ENCODE assay signal across 12 cellular contexts in the genomic region with DNA sequence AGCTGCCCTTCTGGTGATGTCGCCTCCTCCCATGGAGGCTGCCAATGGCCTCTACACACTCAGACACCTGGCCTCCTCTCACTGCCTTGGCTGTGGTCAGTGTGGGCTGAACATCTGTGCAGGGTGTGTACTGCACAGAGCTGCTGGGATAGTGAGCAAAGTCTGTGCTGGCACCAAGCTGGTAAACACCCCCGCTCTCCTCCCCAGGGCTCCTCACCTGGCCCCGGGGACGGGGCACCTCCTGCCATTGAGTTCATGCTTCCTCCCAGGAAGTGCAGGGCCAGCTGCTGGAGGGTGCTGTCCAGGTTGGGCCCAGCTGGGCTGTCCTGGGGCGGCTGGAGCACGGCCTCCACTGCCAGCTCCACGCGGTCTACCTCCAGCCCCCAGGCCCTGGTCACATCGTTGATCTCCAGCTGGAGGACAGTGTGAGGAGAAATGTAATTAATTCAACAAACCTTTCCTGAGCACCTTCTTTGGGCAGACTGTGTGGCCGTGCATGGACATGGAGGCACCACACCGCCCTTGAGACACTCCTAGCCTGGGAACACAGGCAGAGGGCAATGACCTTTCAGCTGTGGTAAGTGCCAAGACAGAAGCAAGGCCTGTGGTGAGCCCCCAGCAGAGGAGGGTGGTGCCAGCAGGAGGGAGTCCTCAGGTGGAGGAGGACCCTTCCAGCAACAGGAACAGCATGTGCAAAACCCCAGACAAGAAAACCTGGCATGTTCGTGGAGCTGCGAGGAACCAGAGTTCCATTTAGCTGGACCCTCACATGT. TPM values are rescaled to one million over a fixed set of nuclear protein-coding genes. Genes with fewer than 3 reads are reported as not detected.
A peak's percentile ranks its signal among the peaks of the same experiment; 100 is the strongest.
DNase-seq lines count a peak whose midpoint lies in the region; ATAC-seq and TF ChIP-seq lines count a peak whose summit lies in the region.
"Had no signal": no experiment of that assay in that cellular context is flagged by ENCODE, and none has a peak within 500 bp of the region (broad histone marks: within the 10 kb centered on the region; RNA-seq: fewer than 3 reads in every experiment).

No MANE protein-coding gene starts in this region.

- H3K27me3 ChIP-seq in SK-N-SH (ENCODE audit: insufficient read depth) (no peaks in the 10 kb centered on the region), stomach (no peaks in the 10 kb centered on the region), brain microvascular endothelial cell (replicated peaks) (no peaks in the 10 kb centered on the region)

- TF ChIP-seq CTCF in SK-N-SH (IDR thresholded peaks at IDR 0.05) (no peak), fibroblast of the aortic adventitia (IDR thresholded peaks at IDR 0.05; ENCODE audit: insufficient read depth, low read length) (no peak), stomach (IDR thresholded peaks at IDR 0.05) (no peak), brain microvascular endothelial cell (IDR thresholded peaks at IDR 0.05; ENCODE audit: low read depth, low read length, missing control alignments) (no peak)

- H2AFZ ChIP-seq in SK-N-SH (ENCODE audit: low read depth): no peak overlapping the region

- in situ Hi-C loops in brain microvascular endothelial cell (cut with HindIII; ENCODE audit: low pct_ligation_motif_present, low sequenced_read_pairs): no loop called here

- no peak overlapping the region for H3K4me2 ChIP-seq in SK-N-SH
- H3K4me2 ChIP-seq: A549 had no signal

- no peak for TF ChIP-seq EP300 in SK-N-SH (IDR thresholded peaks at IDR 0.05; ENCODE audit: borderline replicate concordance in 1 of 2, low read depth in 1 of 2, low read length in 1 of 2)
- TF ChIP-seq EP300 in stomach (IDR thresholded peaks at IDR 0.05): no peak

- 95% methylated on average over 8 of the region's 13 CpGs for WGBS in SK-N-SH (ENCODE audit: low lambda C conversion rate)
- WGBS in stomach, 5 donors: 76 to 84% (median 78%) methylated on average over 5 to 13 of the region's 13 CpGs

- H3K79me2 ChIP-seq in SK-N-SH (ENCODE audit: insufficient read depth): no peaks in the 10 kb centered on the region

- H4K20me1 ChIP-seq in SK-N-SH (ENCODE audit: insufficient read depth): no peaks in the 10 kb centered on the region

- no peaks in the 10 kb centered on the region for H3K9me2 ChIP-seq in SK-N-SH

- H3F3A ChIP-seq in SK-N-SH (replicated peaks; ENCODE audit: insufficient read depth): peaks cover 33% of the 10 kb centered on the region

- POLR2A ChIA-PET in SK-N-SH (lab: Yijun Ruan, JAX): no interaction called here

- H3K4me1 ChIP-seq in SK-N-SH (ENCODE audit: control insufficient read depth in 1 of 2, insufficient read depth in 2 of 2, low read depth in 1 of 2, low read length in 1 of 2) (peaks cover 41 to 55% of the 10 kb centered on the region in 2 experiments; a peak in 3 of 4 replicates), stomach (peaks cover 66 to 95% (median 70%) of the 10 kb centered on the region in 4 donors)

- H3K27ac ChIP-seq in SK-N-SH (ENCODE audit: low read depth in 2 of 2, low read length in 1 of 2): no peak overlapping the region; a peak in 1 of 4 replicates
- H3K27ac ChIP-seq in stomach: peak overlapping the region in 4 of 5 donors; percentile 75 to 96 (median 88)
- no peak overlapping the region for H3K27ac ChIP-seq in brain microvascular endothelial cell
- H3K27ac ChIP-seq: A549 had no signal

- H3K36me3 ChIP-seq in SK-N-SH (replicated peaks in 1 of 2; ENCODE audit: control insufficient read depth in 1 of 2, insufficient read depth in 2 of 2, low read length in 1 of 2) (no peaks in the 10 kb centered on the region), stomach (peaks cover 0 to 38% (median 14%) of the 10 kb centered on the region in 4 donors), brain microvascular endothelial cell (replicated peaks) (no peaks in the 10 kb centered on the region)

- no peak overlapping the region for H3K4me3 ChIP-seq in SK-N-SH (ENCODE audit: low read depth in 2 of 2, low read length in 1 of 2)
- no peak overlapping the region for H3K4me3 ChIP-seq in fibroblast of the aortic adventitia (ENCODE audit: low read depth, low read length)
- no peak overlapping the region for H3K4me3 ChIP-seq in stomach
- H3K4me3 ChIP-seq in brain microvascular endothelial cell (ENCODE audit: low read depth, low read length): no peak overlapping the region
- H3K4me3 ChIP-seq: A549 had no signal

- DNase-seq in SK-N-SH: no peak
- DNase-seq in RPMI8226: peak; percentile 98
- DNase-seq in fibroblast of the aortic adventitia (ENCODE audit: low read depth): peak; percentile 55
- DNase-seq in stomach: no peak
- no peak for DNase-seq in NCI-H1694 treated with DMSO at 0.1 percent for 48 hours (lab: John Stamatoyannopoulos, UW)
- DNase-seq in brain microvascular endothelial cell: no peak
- DNase-seq in NCI-H2171 (lab: John Stamatoyannopoulos, UW): no peak
- DNase-seq: activated effector memory CD4-positive, alpha-beta T cell treated with anti-CD3 and anti-CD28 coated beads, Interleukin-2, amount 50 U/mL, for 16 hours; islet precursor cell; NCI-H748 treated with DMSO at 0.1 percent for 48 hours had no signal

- ATAC-seq in SK-N-SH treated with all-trans-retinoic acid at 6 μM for 48 hours: no peak
- ATAC-seq: A549 had no signal

- no peak for TF ChIP-seq RAD21 in SK-N-SH (IDR thresholded peaks at IDR 0.05; ENCODE audit: low read length)

- no peak overlapping the region for H3K9ac ChIP-seq in SK-N-SH

- CTCF ChIA-PET in SK-N-SH (lab: Yijun Ruan, JAX): interaction anchor here (0.9 to 4.2 kb wide), 8 partner anchors 10 to 745 kb away, joined by 3 to 21 read pairs (median 4); no protein-coding TSS in a partner anchor

- H3K9me3 ChIP-seq in SK-N-SH (no peaks in the 10 kb centered on the region), stomach (no peaks in the 10 kb centered on the region)
- H3K9me3 ChIP-seq: A549 had no signal

- TF ChIP-seq POLR2A in stomach (IDR thresholded peaks at IDR 0.05): no peak

- intact Hi-C loops in stomach (cut with DNase I; ENCODE audit: low total_unique reads): no loop called here

TF ChIP-seq in SK-N-SH, 30 proteins besides CTCF, POLR2A, EP300 and RAD21:
- peak; percentile 68 for TF ChIP-seq TCF12 (IDR thresholded peaks at IDR 0.05)
- no peak for TF ChIP-seq FOXJ3 (CRISPR knock-in tag; IDR thresholded peaks at IDR 0.05)

TF ChIP-seq in SK-N-SH treated with all-trans-retinoic acid at 6 μM for 48 hours, 23 proteins besides CTCF, POLR2A, EP300 and RAD21 (continues in another document):
- TF ChIP-seq, protein P1, sequence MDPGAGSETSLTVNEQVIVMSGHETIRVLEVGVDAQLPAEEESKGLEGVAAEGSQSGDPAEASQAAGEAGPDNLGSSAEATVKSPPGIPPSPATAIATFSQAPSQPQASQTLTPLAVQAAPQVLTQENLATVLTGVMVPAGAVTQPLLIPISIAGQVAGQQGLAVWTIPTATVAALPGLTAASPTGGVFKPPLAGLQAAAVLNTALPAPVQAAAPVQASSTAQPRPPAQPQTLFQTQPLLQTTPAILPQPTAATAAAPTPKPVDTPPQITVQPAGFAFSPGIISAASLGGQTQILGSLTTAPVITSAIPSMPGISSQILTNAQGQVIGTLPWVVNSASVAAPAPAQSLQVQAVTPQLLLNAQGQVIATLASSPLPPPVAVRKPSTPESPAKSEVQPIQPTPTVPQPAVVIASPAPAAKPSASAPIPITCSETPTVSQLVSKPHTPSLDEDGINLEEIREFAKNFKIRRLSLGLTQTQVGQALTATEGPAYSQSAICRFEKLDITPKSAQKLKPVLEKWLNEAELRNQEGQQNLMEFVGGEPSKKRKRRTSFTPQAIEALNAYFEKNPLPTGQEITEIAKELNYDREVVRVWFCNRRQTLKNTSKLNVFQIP (CRISPR knock-in tag; IDR thresholded peaks at IDR 0.05; ENCODE audit: borderline replicate concordance, low read depth): no peak
- TF ChIP-seq ZNF70 (CRISPR knock-in tag; IDR thresholded peaks at IDR 0.05): no peak
- TF ChIP-seq, protein P2, sequence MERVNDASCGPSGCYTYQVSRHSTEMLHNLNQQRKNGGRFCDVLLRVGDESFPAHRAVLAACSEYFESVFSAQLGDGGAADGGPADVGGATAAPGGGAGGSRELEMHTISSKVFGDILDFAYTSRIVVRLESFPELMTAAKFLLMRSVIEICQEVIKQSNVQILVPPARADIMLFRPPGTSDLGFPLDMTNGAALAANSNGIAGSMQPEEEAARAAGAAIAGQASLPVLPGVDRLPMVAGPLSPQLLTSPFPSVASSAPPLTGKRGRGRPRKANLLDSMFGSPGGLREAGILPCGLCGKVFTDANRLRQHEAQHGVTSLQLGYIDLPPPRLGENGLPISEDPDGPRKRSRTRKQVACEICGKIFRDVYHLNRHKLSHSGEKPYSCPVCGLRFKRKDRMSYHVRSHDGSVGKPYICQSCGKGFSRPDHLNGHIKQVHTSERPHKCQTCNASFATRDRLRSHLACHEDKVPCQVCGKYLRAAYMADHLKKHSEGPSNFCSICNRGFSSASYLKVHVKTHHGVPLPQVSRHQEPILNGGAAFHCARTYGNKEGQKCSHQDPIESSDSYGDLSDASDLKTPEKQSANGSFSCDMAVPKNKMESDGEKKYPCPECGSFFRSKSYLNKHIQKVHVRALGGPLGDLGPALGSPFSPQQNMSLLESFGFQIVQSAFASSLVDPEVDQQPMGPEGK (CRISPR knock-in tag; IDR thresholded peaks at IDR 0.05; ENCODE audit: borderline replicate concordance): no peak
- TF ChIP-seq SNAI2 (CRISPR knock-in tag; IDR thresholded peaks at IDR 0.05): no peak
- TF ChIP-seq GLIS3 (CRISPR knock-in tag; IDR thresholded peaks at IDR 0.05): no peak
- no peak for TF ChIP-seq CSDC2 (CRISPR knock-in tag; IDR thresholded peaks at IDR 0.05)
- no peak for TF ChIP-seq ZNF565 (CRISPR knock-in tag; conservative IDR thresholded peaks at IDR 0.05; ENCODE audit: low read depth)
- TF ChIP-seq ZC3H10 (CRISPR knock-in tag; IDR thresholded peaks at IDR 0.05): no peak

RNA-seq across cellular contexts. Expression of a gene that starts 6.8 kb away (rescaled TPM):
- polyA plus RNA-seq in SK-N-SH (2012; rRNA removed) (19.1 and 20.4 TPM in 2 replicates), stomach (10 to 100 TPM in 1 of 3 donors, 1 to 10 TPM in 2; 8.0 to 13.3 (median 9.6) TPM)
- 8.2 and 13.5 TPM in 2 replicates for polyA plus RNA-seq in SK-N-SH (2012; cell fraction: cytosol; rRNA removed)
- 27.9 and 28.2 TPM in 2 replicates for polyA plus RNA-seq in SK-N-SH (2012; cell fraction: nucleus; rRNA removed)
- total RNA-seq in fibroblast of the aortic adventitia (ENCODE audit: low replicate concordance) (6.8 and 19.0 TPM in 2 replicates), stomach (10 to 100 TPM in 2 of 5 donors, 1 to 10 TPM in 3; 5.3 to 26.4 (median 9.8) TPM)

RNA-seq across cellular contexts. Expression of a gene that starts 9.2 kb away (rescaled TPM):
- polyA plus RNA-seq in SK-N-SH (2012; rRNA removed) (14.0 and 18.4 TPM in 2 replicates), stomach (10 to 100 TPM; 16.0 to 25.8 (median 21.9) TPM)
- 7.9 and 12.9 TPM in 2 replicates for polyA plus RNA-seq in SK-N-SH (2012; cell fraction: cytosol; rRNA removed)
- polyA plus RNA-seq in SK-N-SH (2012; cell fraction: nucleus; rRNA removed): 48.3 and 66.5 TPM in 2 replicates
- total RNA-seq in fibroblast of the aortic adventitia (ENCODE audit: low replicate concordance) (29.3 and 31.9 TPM in 2 replicates), stomach (100 to 1,000 TPM in 2 of 5 donors, 10 to 100 TPM in 3; 27.7 to 170 (median 65.9) TPM)

RNA-seq across cellular contexts. Expression of a gene that starts 59.0 kb away (rescaled TPM):
- polyA plus RNA-seq in SK-N-SH (2012; rRNA removed): 37.5 and 50.3 TPM in 2 replicates
- 36.5 and 50.1 TPM in 2 replicates for polyA plus RNA-seq in SK-N-SH (2012; cell fraction: cytosol; rRNA removed)
- polyA plus RNA-seq in SK-N-SH (2012; cell fraction: nucleus; rRNA removed): 52.4 and 60.2 TPM in 2 replicates
- total RNA-seq in fibroblast of the aortic adventitia (ENCODE audit: low replicate concordance): 53.4 and 176 TPM in 2 replicates
- 10 to 100 TPM in 4 of 5 donors, 1 to 10 TPM in 1; 6.2 to 48.4 (median 36.8) TPM for total RNA-seq in stomach
- polyA plus RNA-seq in stomach: 10 to 100 TPM in 2 of 3 donors, 1 to 10 TPM in 1; 5.2 to 25.8 (median 12.5) TPM

Comparison
In these comparisons a context has a peak if more than half of its experiments do, and no peak if none do; other contexts are left out.
1. DNase-seq: peak in RPMI8226 (single experiment) and fibroblast of the aortic adventitia (single experiment); none in SK-N-SH (single experiment), stomach (single experiment), NCI-H1694 treated with DMSO at 0.1 percent for 48 hours (single experiment), brain microvascular endothelial cell (single experiment) and NCI-H2171 (single experiment).
2. H3K27ac ChIP-seq: peak in stomach (4 of 5); none in SK-N-SH (0 of 2) and brain microvascular endothelial cell (single experiment).